In genomic region chr1:198623920-198624647, GRCh38 we compare ENCODE assay signal across 10 cellular contexts. TPM values are rescaled to one million over a fixed set of nuclear protein-coding genes. Genes with fewer than 3 reads are reported as not detected.
DNase-seq lines count a peak whose midpoint lies in the region; ATAC-seq and TF ChIP-seq lines count a peak whose summit lies in the region.
"Had no signal": no experiment of that assay in that cellular context is flagged by ENCODE, and none has a peak within 500 bp of the region (broad histone marks: within the 10 kb centered on the region; RNA-seq: fewer than 3 reads in every experiment).

No MANE protein-coding gene starts in this region.

- H3K4me1 Mint-ChIP-seq in activated CD4-positive, alpha-beta T cell treated with anti-CD3 and anti-CD28 coated beads, Interleukin-2, amount 10 ng/mL, durations not matched to agents 7 days and 5 days: peaks cover 93% of the 10 kb centered on the region
- no peaks in the 10 kb centered on the region for H3K4me1 Mint-ChIP-seq in progenitor cell of endocrine pancreas (ENCODE audit: low read depth)

- peak overlapping the region; percentile 35 for H3K4me3 Mint-ChIP-seq in activated CD4-positive, alpha-beta T cell treated with anti-CD3 and anti-CD28 coated beads, Interleukin-2, amount 10 ng/mL, durations not matched to agents 7 days and 5 days
- H3K4me3 Mint-ChIP-seq in progenitor cell of endocrine pancreas (ENCODE audit: low read depth): no peak overlapping the region

- H3K36me3 Mint-ChIP-seq in activated CD4-positive, alpha-beta T cell treated with anti-CD3 and anti-CD28 coated beads, Interleukin-2, amount 10 ng/mL, durations not matched to agents 7 days and 5 days (ENCODE audit: low read depth): peaks cover 22% of the 10 kb centered on the region
- H3K36me3 Mint-ChIP-seq in progenitor cell of endocrine pancreas (ENCODE audit: insufficient read depth): no peaks in the 10 kb centered on the region

- no peaks in the 10 kb centered on the region for H3K27me3 Mint-ChIP-seq in activated CD4-positive, alpha-beta T cell treated with anti-CD3 and anti-CD28 coated beads, Interleukin-2, amount 10 ng/mL, durations not matched to agents 7 days and 5 days
- no peaks in the 10 kb centered on the region for H3K27me3 Mint-ChIP-seq in progenitor cell of endocrine pancreas

- no peaks in the 10 kb centered on the region for H3K27me3 ChIP-seq in adipocyte (replicated peaks; ENCODE audit: control insufficient read depth, insufficient read depth, low read length)

- H3K9me3 Mint-ChIP-seq in activated CD4-positive, alpha-beta T cell treated with anti-CD3 and anti-CD28 coated beads, Interleukin-2, amount 10 ng/mL, durations not matched to agents 7 days and 5 days: peaks cover 14% of the 10 kb centered on the region
- no peaks in the 10 kb centered on the region for H3K9me3 Mint-ChIP-seq in progenitor cell of endocrine pancreas (ENCODE audit: low read depth)

- H3K36me3 ChIP-seq in adipocyte (ENCODE audit: control insufficient read depth, insufficient read depth, low read length, severe bottlenecking): no peaks in the 10 kb centered on the region

- TF ChIP-seq CTCF in coronary artery (IDR thresholded peaks at IDR 0.05): no peak
- no peak for TF ChIP-seq CTCF in progenitor cell of endocrine pancreas (IDR thresholded peaks at IDR 0.05; ENCODE audit: unreplicated experiment)

- no peak overlapping the region for H3K9ac ChIP-seq in adipocyte (ENCODE audit: low read length)

- H3K27ac Mint-ChIP-seq in activated CD4-positive, alpha-beta T cell treated with anti-CD3 and anti-CD28 coated beads, Interleukin-2, amount 10 ng/mL, durations not matched to agents 7 days and 5 days: peak overlapping the region; percentile 78
- H3K27ac Mint-ChIP-seq in progenitor cell of endocrine pancreas: no peak overlapping the region

- peaks cover 4% of the 10 kb centered on the region for H3K4me1 ChIP-seq in adipocyte (ENCODE audit: control insufficient read depth, insufficient read depth, low read length)
- H3K4me1 ChIP-seq: A549 had no signal

- CTCF ChIA-PET in activated CD4-positive, alpha-beta T cell treated with anti-CD3 and anti-CD28 coated beads, Interleukin-2, amount 10 ng/mL, durations not matched to agents 7 days and 5 days (lab: Charles Lee): interaction anchor here (6.9 kb wide), 1 partner anchor 11 kb away, joined by 109 read pairs; the partner anchor contains the start of gene PTPRC

- no peak overlapping the region for H3K4me3 ChIP-seq in adipocyte (ENCODE audit: low read length)
- no peak overlapping the region for H3K4me3 ChIP-seq in coronary artery
- H3K4me3 ChIP-seq: A549 had no signal

- no peak overlapping the region for H3K27ac ChIP-seq in coronary artery
- H3K27ac ChIP-seq: A549 had no signal

- peak; percentile 48 for DNase-seq in activated CD4-positive, alpha-beta T cell treated with anti-CD3 and anti-CD28 coated beads, Interleukin-2, amount 10 ng/mL, durations not matched to agents 7 days and 5 days
- no peak for DNase-seq in activated CD4-positive, alpha-beta T cell treated with anti-CD3 and anti-CD28 coated beads, Interleukin-2, amount 50 U/mL, for 4 hours
- DNase-seq in adipocyte (ENCODE audit: low read depth) (peak; percentile 14), smooth muscle cell of the brain vasculature (ENCODE audit: low read depth, low spot score) (peak; percentile 3), HuH-7.5 (ENCODE audit: low spot score) (no peak), coronary artery (ENCODE audit: low spot score) (no peak), progenitor cell of endocrine pancreas (ENCODE audit: low spot score, unreplicated experiment) (no peak)
- DNase-seq: Right ventricle myocardium superior had no signal

- POLR2A ChIA-PET in activated CD4-positive, alpha-beta T cell treated with anti-CD3 and anti-CD28 coated beads, Interleukin-2, amount 10 ng/mL, durations not matched to agents 7 days and 5 days (lab: Charles Lee): interaction anchor here (0.6 to 0.9 kb wide), 2 partner anchors 15 to 26 kb away, joined by 3 read pairs; partner anchors contain the start of gene PTPRC

- peak; percentile 20 for ATAC-seq in HG03378 (IDR thresholded peaks at IDR 0.05; ENCODE audit: unreplicated experiment)
- ATAC-seq: A549 had no signal

- no peaks in the 10 kb centered on the region for H3K9me3 ChIP-seq in adipocyte (ENCODE audit: control insufficient read depth, low read length)
- H3K9me3 ChIP-seq: A549 had no signal

RNA-seq across cellular contexts. Expression of gene PTPRC, which starts 14.8 kb away (rescaled TPM):
- total RNA-seq in activated CD4-positive, alpha-beta T cell treated with anti-CD3 and anti-CD28 coated beads, Interleukin-2, amount 10 ng/mL, durations not matched to agents 7 days and 5 days: 100 to 1,000 TPM; 700 to 862 TPM
- not detected in 2 replicates for total RNA-seq in progenitor cell of endocrine pancreas

Comparison
In these comparisons a context has a peak if more than half of its experiments do, and no peak if none do; other contexts are left out.
1. DNase-seq: peak in activated CD4-positive, alpha-beta T cell treated with anti-CD3 and anti-CD28 coated beads, Interleukin-2, amount 10 ng/mL, durations not matched to agents 7 days and 5 days (single experiment), adipocyte (single experiment) and smooth muscle cell of the brain vasculature (single experiment); none in activated CD4-positive, alpha-beta T cell treated with anti-CD3 and anti-CD28 coated beads, Interleukin-2, amount 50 U/mL, for 4 hours (0 of 2), HuH-7.5 (single experiment), coronary artery (single experiment) and progenitor cell of endocrine pancreas (single experiment).
2. RNA of gene PTPRC, which starts 14.8 kb away (total RNA-seq): 700 to 862 TPM in activated CD4-positive, alpha-beta T cell treated with anti-CD3 and anti-CD28 coated beads, Interleukin-2, amount 10 ng/mL, durations not matched to agents 7 days and 5 days; not detected in progenitor cell of endocrine pancreas; every median in the first group is over 100 times any median in the second.